ENCODE assay signal across 20 cellular contexts in genomic region chr20:52457826-52458225, GRCh38.
DNase-seq lines count a peak whose midpoint lies in the region; ATAC-seq and TF ChIP-seq lines count a peak whose summit lies in the region.
"Had no signal": no experiment of that assay in that cellular context is flagged by ENCODE, and none has a peak within 500 bp of the region (broad histone marks: within the 10 kb centered on the region; RNA-seq: fewer than 3 reads in every experiment).

No MANE protein-coding gene starts in this region.

- TF ChIP-seq CTCF in fibroblast of mammary gland (conservative IDR thresholded peaks at IDR 0.05; ENCODE audit: control insufficient read depth, insufficient read depth, low read depth, low read length) = no peak
- no peak for TF ChIP-seq CTCF in HFFc6 (IDR thresholded peaks at IDR 0.05)
- TF ChIP-seq CTCF in GM23338 (conservative IDR thresholded peaks at IDR 0.05; ENCODE audit: low read depth in 2 of 2) = no peak

- no peak overlapping the region for H3K27ac ChIP-seq in GM23338 (ENCODE audit: low read depth)
- H3K27ac ChIP-seq: 22Rv1 had no signal

- H3K27ac Mint-ChIP-seq in HFFc6 (no peak overlapping the region), GM23338 (no peak overlapping the region)

- H3K4me3 Mint-ChIP-seq in HFFc6 = no peak overlapping the region
- no peak overlapping the region for H3K4me3 Mint-ChIP-seq in GM23338

- no peaks in the 10 kb centered on the region for H3K27me3 ChIP-seq in GM23338 (ENCODE audit: insufficient read depth)

- H3K27me3 Mint-ChIP-seq in HFFc6 (ENCODE audit: insufficient read depth) (peaks cover 2% of the 10 kb centered on the region; the same call in 1 of the 2 replicates), GM23338 (ENCODE audit: insufficient read depth, low read depth, poor library complexity) (peaks cover 1% of the 10 kb centered on the region)

- no peak for ATAC-seq in GM23338
- ATAC-seq: Right ventricle myocardium inferior had no signal

- in situ Hi-C loops in G401 (cut with HindIII; ENCODE audit: low sequenced_read_pairs) = no loop called here

- no peaks in the 10 kb centered on the region; the same call in 1 of the 2 replicates for H3K36me3 Mint-ChIP-seq in HFFc6 (ENCODE audit: low read depth)
- no peaks in the 10 kb centered on the region for H3K36me3 Mint-ChIP-seq in GM23338 (ENCODE audit: low read depth)

- H3K9me2 ChIP-seq in GM23338 (ENCODE audit: insufficient read depth) = 0 out of 2 replicates have a peak, but pooled peaks cover 2% of the 10 kb centered on the region
- H3K9me2 ChIP-seq: SK-N-SH had no signal

- H3K4me3 ChIP-seq in fibroblast of mammary gland (ENCODE audit: control insufficient read depth, low read depth, low read length) (no peak overlapping the region), GM23338 (no peak overlapping the region)

- H3K79me2 ChIP-seq in GM23338 (replicated peaks; ENCODE audit: insufficient read depth) = no peaks in the 10 kb centered on the region

- no peak overlapping the region for H3K4me2 ChIP-seq in GM23338
- H3K4me2 ChIP-seq: SK-N-SH had no signal

- H3K4me1 Mint-ChIP-seq in HFFc6 (ENCODE audit: low read depth) (peaks cover 13% of the 10 kb centered on the region; the same call in 1 of the 2 replicates), GM23338 (no peaks in the 10 kb centered on the region)

- H2AFZ ChIP-seq in GM23338 = no peak overlapping the region

- H3K36me3 ChIP-seq in GM23338 (ENCODE audit: insufficient read depth) = no peaks in the 10 kb centered on the region

- H3K9me3 Mint-ChIP-seq in HFFc6 (peaks cover 47% of the 10 kb centered on the region), GM23338 (no peaks in the 10 kb centered on the region; the same call in 1 of the 3 replicates)

- no peaks in the 10 kb centered on the region for H3K4me1 ChIP-seq in GM23338 (ENCODE audit: insufficient read depth)

- H4K20me1 ChIP-seq in GM23338 (replicated peaks; ENCODE audit: insufficient read depth) = no peaks in the 10 kb centered on the region

- peak; percentile 79 for DNase-seq in A172 (ENCODE audit: low spot score)
- DNase-seq in HT1080 (ENCODE audit: low read depth) = peak; percentile 57
- peak; percentile 16 for DNase-seq in amniotic epithelial cell (ENCODE audit: low read depth)
- peak; percentile 9 for DNase-seq in fibroblast of mammary gland (ENCODE audit: low read depth)
- DNase-seq in G401 (ENCODE audit: low spot score) = no peak
- no peak for DNase-seq in HFFc6
- no peak for DNase-seq in NCI-H524 (lab: John Stamatoyannopoulos, UW)
- DNase-seq in GM23338 (ENCODE audit: low spot score) = no peak
- DNase-seq: C1 segment of cervical spinal cord; GOT3; NCI-H1092 treated with DMSO at 0.1 percent for 48 hours; NCI-H1694; NCI-H2107; NCI-H226; NCI-H69; NK-92 treated with Interleukin-12 subunit alpha and Interleukin-12 subunit beta, amount 100 ng/mL, for 24 hours; OCI-M1; SK-N-SH had no signal

- no peaks in the 10 kb centered on the region for H3F3A ChIP-seq in GM23338 (replicated peaks; ENCODE audit: low read depth)

TF ChIP-seq in GM23338, 12 proteins besides CTCF, POLR2A, EP300 and RAD21 (continues in another document):
- TF ChIP-seq ZNF331 (CRISPR knock-in tag; IDR thresholded peaks at IDR 0.05; ENCODE audit: low read depth) (no peak), POLR2AphosphoS5 (IDR thresholded peaks at IDR 0.05; ENCODE audit: low read depth) (no peak), NANOG (IDR thresholded peaks at IDR 0.05; ENCODE audit: borderline replicate concordance) (no peak), EZH2 (IDR thresholded peaks at IDR 0.05; ENCODE audit: low read depth, unreplicated experiment) (no peak), CREB1 (CRISPR knock-in tag; IDR thresholded peaks at IDR 0.05; ENCODE audit: low read depth) (no peak), STAT1 (IDR thresholded peaks at IDR 0.05; ENCODE audit: unreplicated experiment) (no peak), ZNF114 (CRISPR knock-in tag; IDR thresholded peaks at IDR 0.05) (no peak), ETS1 (IDR thresholded peaks at IDR 0.05) (no peak), EZH2phosphoT487 (IDR thresholded peaks at IDR 0.05; ENCODE audit: unreplicated experiment) (no peak), REST (IDR thresholded peaks at IDR 0.05; ENCODE audit: unreplicated experiment) (no peak), JUNB (IDR thresholded peaks at IDR 0.05; ENCODE audit: unreplicated experiment) (no peak)

Comparison
In these comparisons a context has a peak if more than half of its experiments do, and no peak if none do; other contexts are left out.
1. DNase-seq: peak in A172 (single experiment), HT1080 (single experiment), amniotic epithelial cell (single experiment) and fibroblast of mammary gland (single experiment); none in G401 (single experiment), HFFc6 (single experiment), NCI-H524 (0 of 2) and GM23338 (single experiment).